Comparison of ENCODE assay signal across 16 cellular contexts in the genomic region with DNA sequence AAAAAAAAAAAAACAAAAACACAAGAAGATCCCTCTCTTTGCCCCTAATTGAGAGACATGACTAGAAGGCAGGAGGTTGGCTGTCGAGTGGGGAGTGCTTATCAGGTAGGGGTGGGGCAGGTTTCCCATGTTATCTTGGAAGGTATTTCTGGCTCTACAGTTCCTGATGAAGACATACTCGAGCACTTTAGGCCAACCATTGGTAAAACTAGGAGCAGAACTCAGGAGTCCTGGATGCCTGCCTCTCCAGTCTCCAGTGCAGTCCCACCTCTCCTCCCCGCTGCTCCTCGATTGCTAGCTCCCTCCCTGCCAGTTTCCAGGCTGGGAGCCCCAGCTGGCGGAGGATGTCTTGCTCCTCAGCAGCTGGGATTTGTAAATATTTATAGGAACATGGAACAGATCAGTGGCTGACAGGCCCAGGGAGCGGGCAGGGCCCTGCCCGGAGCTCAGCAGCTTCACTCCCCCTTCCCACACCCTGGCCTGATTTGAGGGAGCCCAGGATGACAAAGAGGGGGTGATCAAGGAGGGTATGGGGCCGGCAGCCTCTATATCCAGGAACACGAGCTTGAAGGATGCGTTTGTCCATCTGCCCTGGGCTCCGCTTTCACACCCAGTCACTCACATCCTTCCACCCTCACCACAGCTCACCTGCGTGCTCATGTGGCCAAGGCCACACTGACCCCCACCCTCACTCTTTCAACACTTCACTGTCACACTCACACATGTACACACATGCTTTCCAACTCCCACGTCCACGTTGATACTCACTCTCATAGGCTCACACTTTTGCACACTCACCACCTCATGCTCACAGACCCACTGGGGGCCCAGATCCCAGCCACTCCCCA. TPM values are rescaled to one million over a fixed set of nuclear protein-coding genes. Genes with fewer than 3 reads are reported as not detected.
DNase-seq lines count a peak whose midpoint lies in the region; ATAC-seq, FAIRE-seq and TF ChIP-seq lines count a peak whose summit lies in the region.
"Had no signal": no experiment of that assay in that cellular context is flagged by ENCODE, and none has a peak within 500 bp of the region (broad histone marks: within the 10 kb centered on the region; RNA-seq: fewer than 3 reads in every experiment).

No MANE protein-coding gene starts in this region.

- H3K4me3 Mint-ChIP-seq in Calu3 (ENCODE audit: low read depth, unreplicated experiment) (no peak overlapping the region), neural crest cell (no peak overlapping the region)
- H3K4me3 Mint-ChIP-seq: activated CD8-positive, alpha-beta T cell treated with anti-CD3 and anti-CD28 coated beads, Interleukin-2, amount 10 ng/mL, durations not matched to agents 7 days and 5 days; activated naive CD4-positive, alpha-beta T cell treated with anti-CD3 and anti-CD28 coated beads for 36 hours had no signal

- no peak for ATAC-seq in GM18498 (IDR thresholded peaks at IDR 0.05; ENCODE audit: unreplicated experiment)
- no peak for ATAC-seq in GM18519 (IDR thresholded peaks at IDR 0.05; ENCODE audit: low FRiP score, unreplicated experiment)
- ATAC-seq: activated CD8-positive, alpha-beta T cell treated with anti-CD3 and anti-CD28 coated beads, Interleukin-2, amount 10 ng/mL, durations not matched to agents 7 days and 5 days had no signal

- H3K9me3 Mint-ChIP-seq in Calu3 (ENCODE audit: low read depth, unreplicated experiment) = no peaks in the 10 kb centered on the region
- peaks cover 2% of the 10 kb centered on the region for H3K9me3 Mint-ChIP-seq in neural crest cell
- H3K9me3 Mint-ChIP-seq: activated naive CD4-positive, alpha-beta T cell treated with anti-CD3 and anti-CD28 coated beads for 36 hours had no signal

- no peak for DNase-seq in Calu3
- DNase-seq in NCI-H2171 treated with DMSO at 0.1 percent for 48 hours (lab: John Stamatoyannopoulos, UW) = peak; percentile 82
- peak; percentile 56 for DNase-seq in fibroblast of peridontal ligament (ENCODE audit: extremely low read depth)
- DNase-seq in neural crest cell (ENCODE audit: low read depth, low spot score) = no peak
- DNase-seq in testis = no peak
- no peak for DNase-seq in kidney
- DNase-seq: activated CD8-positive, alpha-beta T cell treated with anti-CD3 and anti-CD28 coated beads, Interleukin-2, amount 10 ng/mL, durations not matched to agents 7 days and 5 days; activated naive CD4-positive, alpha-beta T cell treated with anti-CD3 and anti-CD28 coated beads for 36 hours; NCI-H2029 treated with DMSO at 0.1 percent for 48 hours; stimulated activated CD4-positive, alpha-beta T cell treated with anti-CD3 and anti-CD28 coated beads, Interleukin-4, amount 100 ng/mL, for 4 hours; T1000 had no signal

- BruUV-seq in Calu3 (replicated peaks; lab: Mats Ljungman, UMichigan) = no TSS peak

- H3K4me1 Mint-ChIP-seq in Calu3 (ENCODE audit: low read depth, unreplicated experiment) = peaks cover 32% of the 10 kb centered on the region
- H3K4me1 Mint-ChIP-seq in neural crest cell = peaks cover 28% of the 10 kb centered on the region

- H3K4me1 ChIP-seq in testis = peaks cover 14% of the 10 kb centered on the region
- no peaks in the 10 kb centered on the region for H3K4me1 ChIP-seq in kidney (ENCODE audit: control insufficient read depth in 1 of 2, insufficient read depth in 1 of 2, low read depth in 1 of 2, low read length in 2 of 2)

- no peak for TF ChIP-seq POLR2A in testis (IDR thresholded peaks at IDR 0.05)

- H3K4me3 ChIP-seq in testis = no peak overlapping the region
- H3K4me3 ChIP-seq in kidney (ENCODE audit: low read length in 2 of 2) = no peak overlapping the region
- H3K4me3 ChIP-seq: coronary artery had no signal

- 54 to 70% methylated on average over 14 of the region's 14 CpGs for WGBS in testis, 2 donors

- peak overlapping the region; percentile 25 for H3K27ac Mint-ChIP-seq in Calu3 (ENCODE audit: unreplicated experiment)
- H3K27ac Mint-ChIP-seq in neural crest cell (ENCODE audit: unreplicated experiment) = peak overlapping the region; percentile 50
- H3K27ac Mint-ChIP-seq: activated CD8-positive, alpha-beta T cell treated with anti-CD3 and anti-CD28 coated beads, Interleukin-2, amount 10 ng/mL, durations not matched to agents 7 days and 5 days; activated naive CD4-positive, alpha-beta T cell treated with anti-CD3 and anti-CD28 coated beads for 36 hours had no signal

- intact Hi-C loops in Calu3 (cut with micrococcal nuclease; ENCODE audit: unreplicated experiment) = no loop called here
- intact Hi-C loops in testis (cut with DNase I; ENCODE audit: low total_unique reads) = no loop called here
- intact Hi-C loops in kidney (cut with DNase I) = no loop called here

- FAIRE-seq in kidney (lab: Jason Lieb, UNC) = no peak
- FAIRE-seq: frontal cortex had no signal

- TF ChIP-seq CTCF in Calu3 (IDR thresholded peaks at IDR 0.05; ENCODE audit: unreplicated experiment) (no peak), neural crest cell (conservative IDR thresholded peaks at IDR 0.05) (no peak), testis (IDR thresholded peaks at IDR 0.05) (no peak), kidney (IDR thresholded peaks at IDR 0.05; ENCODE audit: borderline replicate concordance, extremely low read depth, insufficient read depth) (no peak)

- H3K36me3 ChIP-seq in testis (ENCODE audit: low read depth, missing control alignments) (no peaks in the 10 kb centered on the region), kidney (ENCODE audit: control insufficient read depth in 1 of 2, insufficient read depth in 2 of 2, low read length in 2 of 2) (no peaks in the 10 kb centered on the region)

- CTCF ChIA-PET in Calu3 (lab: Charles Lee) = interaction anchor here (0.7 to 2.0 kb wide), 3 partner anchors 11 to 15 kb away, joined by 4 to 11 read pairs (median 8); partner anchors contain the start of gene C1QL1

- no peak overlapping the region for H3K9ac ChIP-seq in kidney (ENCODE audit: low read length in 2 of 2)

- H3K27me3 Mint-ChIP-seq in Calu3 (ENCODE audit: unreplicated experiment) (peaks cover 62% of the 10 kb centered on the region), neural crest cell (ENCODE audit: low read depth) (peaks cover 5% of the 10 kb centered on the region)

- no peaks in the 10 kb centered on the region for H3K9me3 ChIP-seq in testis
- no peaks in the 10 kb centered on the region for H3K9me3 ChIP-seq in kidney (ENCODE audit: control insufficient read depth in 1 of 2, low read length in 2 of 2)

- no peak overlapping the region for H3K27ac ChIP-seq in testis
- H3K27ac ChIP-seq in kidney (ENCODE audit: low read depth in 2 of 2, low read length in 2 of 2) = no peak overlapping the region
- H3K27ac ChIP-seq: coronary artery had no signal

- H3K27me3 ChIP-seq in testis = no peaks in the 10 kb centered on the region

- H3K36me3 Mint-ChIP-seq in Calu3 (ENCODE audit: insufficient read depth, unreplicated experiment) (no peaks in the 10 kb centered on the region), neural crest cell (ENCODE audit: low read depth) (no peaks in the 10 kb centered on the region)

RNA-seq across cellular contexts. Expression of gene C1QL1, which starts 11.5 kb away (rescaled TPM):
- total RNA-seq in Calu3 (2022) = 1.3 and 1.5 TPM in 2 replicates
- total RNA-seq in neural crest cell = 7.1 and 7.7 TPM in 2 replicates
- total RNA-seq in testis = 1 to 10 TPM in 1 of 2 donors, under 1 TPM in 1; 0.74 to 1.3 TPM
- 1.7 TPM for polyA plus RNA-seq in testis (ENCODE audit: insufficient read depth, low read depth, low replicate concordance)
- 0.76 TPM for total RNA-seq in kidney
- 25.4 TPM for polyA plus RNA-seq in kidney (ENCODE audit: insufficient read depth, low read depth, low replicate concordance)
- total RNA-seq: subcutaneous adipose tissue had no signal

RNA-seq across cellular contexts. Expression of gene KIF18B, which starts 32.1 kb away (rescaled TPM):
- 72.8 and 84.6 TPM in 2 replicates for total RNA-seq in Calu3 (2022)
- 87.3 and 93.1 TPM in 2 replicates for total RNA-seq in neural crest cell
- 1 to 10 TPM; 3.7 to 6.0 TPM for total RNA-seq in testis
- 4.7 TPM for polyA plus RNA-seq in testis (ENCODE audit: insufficient read depth, low read depth, low replicate concordance)
- 0.44 TPM for total RNA-seq in kidney
- polyA plus RNA-seq in kidney (ENCODE audit: insufficient read depth, low read depth, low replicate concordance) = not detected

Comparison
In these comparisons a context has a peak if more than half of its experiments do, and no peak if none do; other contexts are left out.
1. DNase-seq: peak in NCI-H2171 treated with DMSO at 0.1 percent for 48 hours (single experiment) and fibroblast of peridontal ligament (single experiment); none in Calu3 (single experiment), neural crest cell (single experiment), testis (single experiment) and kidney (single experiment).
2. RNA of gene KIF18B, which starts 32.1 kb away (total RNA-seq): 87.3 to 93.1 TPM in neural crest cell and 72.8 to 84.6 TPM in Calu3; 3.7 to 6.0 TPM in testis and 0.44 TPM in kidney (single experiment); every median in the first group is over 10 times any median in the second.